32 cellular contexts compared by ENCODE assay signal in genomic region chr15:25987638-25988037, GRCh38.
"Had no signal": no experiment of that assay in that cellular context is flagged by ENCODE, and none has a peak within 500 bp of the region (broad histone marks: within the 10 kb centered on the region; RNA-seq: fewer than 3 reads in every experiment).

No MANE protein-coding gene starts in this region.

- H3K27ac Mint-ChIP-seq: activated CD4-positive, alpha-beta T cell treated with anti-CD3 and anti-CD28 coated beads, Interleukin-2, amount 10 ng/mL, durations not matched to agents 24 days and 14 days; activated CD8-positive, alpha-beta T cell treated with anti-CD3 and anti-CD28 coated beads for 36 hours; activated naive CD8-positive, alpha-beta T cell treated with anti-CD3 and anti-CD28 coated beads for 36 hours; activated T-cell treated with anti-CD3 and anti-CD28 coated beads, Interleukin-2, amount 50 U/mL, for 72 hours; activated T-helper 17 cell treated with anti-CD3 and anti-CD28 coated beads, Interleukin-2, amount 50 U/mL, for 72 hours; T-helper 1 cell treated with Interleukin-12 subunit alpha and Interleukin-12 subunit beta and Interleukin-4 antibody, amounts not matched to agents 30 μg/mL and 1 μg/mL, for 36 hours; T-helper 2 cell treated with Interferon-gamma antibody and Interleukin-4, amounts not matched to agents 5 μg/mL and 100 μg/mL, for 36 hours had no signal

- H3K27ac ChIP-seq: brain microvascular endothelial cell, KMS-11, SJCRH30, SK-N-MC had no signal

- H3K36me3 ChIP-seq: brain microvascular endothelial cell, SJCRH30 had no signal

- H3K4me3 ChIP-seq: SJCRH30, SK-N-MC had no signal

- H3K4me1 ChIP-seq: SJCRH30 had no signal

- ATAC-seq: activated CD8-positive, alpha-beta T cell treated with anti-CD3 and anti-CD28 coated beads for 36 hours; activated T-cell treated with anti-CD3 and anti-CD28 coated beads, Interleukin-2, amount 50 U/mL, for 72 hours; activated T-helper 17 cell treated with anti-CD3 and anti-CD28 coated beads, Interleukin-2, amount 50 U/mL, for 72 hours; Panc1 had no signal

- H3K4me1 Mint-ChIP-seq: activated CD4-positive, alpha-beta T cell treated with anti-CD3 and anti-CD28 coated beads, Interleukin-2, amount 10 ng/mL, durations not matched to agents 24 days and 14 days; activated naive CD8-positive, alpha-beta T cell treated with anti-CD3 and anti-CD28 coated beads for 36 hours; activated T-helper 17 cell treated with anti-CD3 and anti-CD28 coated beads, Interleukin-2, amount 50 U/mL, for 72 hours; central memory CD8-positive, alpha-beta T cell had no signal

- DNase-seq: activated CD4-positive, alpha-beta T cell treated with anti-CD3 and anti-CD28 coated beads, Interleukin-2, amount 10 ng/mL, durations not matched to agents 24 days and 14 days; activated CD4-positive, alpha-beta T cell treated with anti-CD3 and anti-CD28 coated beads, Interleukin-2, amount 50 U/mL, for 4 hours; activated CD8-positive, alpha-beta T cell treated with anti-CD3 and anti-CD28 coated beads for 36 hours; activated effector memory CD4-positive, alpha-beta T cell treated with anti-CD3 and anti-CD28 coated beads, Interleukin-2, amount 50 U/mL, for 16 hours; activated naive CD4-positive, alpha-beta T cell; activated naive CD4-positive, alpha-beta T cell treated with anti-CD3 and anti-CD28 coated beads, Interleukin-2, amount 50 U/mL, for 16 hours; activated naive CD8-positive, alpha-beta T cell treated with anti-CD3 and anti-CD28 coated beads for 36 hours; activated T-cell treated with anti-CD3 and anti-CD28 coated beads, Interleukin-2, amount 50 U/mL, for 1 hour; activated T-cell treated with anti-CD3 and anti-CD28 coated beads, Interleukin-2, amount 50 U/mL, for 72 hours; amniotic stem cell; aorta; brain microvascular endothelial cell; NCI-H1105; NCI-H1417 treated with DMSO at 0.1 percent for 48 hours; NCI-H187 treated with DMSO at 0.1 percent for 48 hours; NCI-H2081; NCI-H2171 treated with DMSO at 0.1 percent for 48 hours; NCI-H2227 treated with DMSO at 0.1 percent for 48 hours; NCI-H446 treated with DMSO at 0.1 percent for 48 hours; NCI-H524; NCI-H69; NCI-H82; SHP77; SJCRH30 had no signal

- H3K9me3 ChIP-seq: SJCRH30 had no signal

- H3K27me3 Mint-ChIP-seq: activated CD4-positive, alpha-beta T cell treated with anti-CD3 and anti-CD28 coated beads, Interleukin-2, amount 10 ng/mL, durations not matched to agents 24 days and 14 days; activated CD8-positive, alpha-beta T cell treated with anti-CD3 and anti-CD28 coated beads for 36 hours; activated naive CD8-positive, alpha-beta T cell treated with anti-CD3 and anti-CD28 coated beads for 36 hours; central memory CD8-positive, alpha-beta T cell had no signal

- FAIRE-seq: TTC549 had no signal

- H3K9me3 Mint-ChIP-seq: activated CD4-positive, alpha-beta T cell treated with anti-CD3 and anti-CD28 coated beads, Interleukin-2, amount 10 ng/mL, durations not matched to agents 24 days and 14 days; activated CD8-positive, alpha-beta T cell treated with anti-CD3 and anti-CD28 coated beads for 36 hours; activated naive CD8-positive, alpha-beta T cell treated with anti-CD3 and anti-CD28 coated beads for 36 hours; activated T-cell treated with anti-CD3 and anti-CD28 coated beads, Interleukin-2, amount 50 U/mL, for 72 hours; activated T-helper 17 cell treated with anti-CD3 and anti-CD28 coated beads, Interleukin-2, amount 50 U/mL, for 72 hours; central memory CD8-positive, alpha-beta T cell; T-helper 1 cell treated with Interleukin-12 subunit alpha and Interleukin-12 subunit beta and Interleukin-4 antibody, amounts not matched to agents 30 μg/mL and 1 μg/mL, for 36 hours; T-helper 2 cell treated with Interferon-gamma antibody and Interleukin-4, amounts not matched to agents 5 μg/mL and 100 μg/mL, for 36 hours had no signal

- H3K36me3 Mint-ChIP-seq: activated naive CD8-positive, alpha-beta T cell treated with anti-CD3 and anti-CD28 coated beads for 36 hours had no signal

- H3K4me3 Mint-ChIP-seq: activated CD4-positive, alpha-beta T cell treated with anti-CD3 and anti-CD28 coated beads, Interleukin-2, amount 10 ng/mL, durations not matched to agents 24 days and 14 days; activated CD8-positive, alpha-beta T cell treated with anti-CD3 and anti-CD28 coated beads for 36 hours; activated naive CD8-positive, alpha-beta T cell treated with anti-CD3 and anti-CD28 coated beads for 36 hours; activated T-cell treated with anti-CD3 and anti-CD28 coated beads, Interleukin-2, amount 50 U/mL, for 72 hours; activated T-helper 17 cell treated with anti-CD3 and anti-CD28 coated beads, Interleukin-2, amount 50 U/mL, for 72 hours; central memory CD8-positive, alpha-beta T cell; T-helper 1 cell treated with Interleukin-12 subunit alpha and Interleukin-12 subunit beta and Interleukin-4 antibody, amounts not matched to agents 30 μg/mL and 1 μg/mL, for 36 hours; T-helper 2 cell treated with Interferon-gamma antibody and Interleukin-4, amounts not matched to agents 5 μg/mL and 100 μg/mL, for 36 hours had no signal

- H3K4me2 ChIP-seq: KMS-11 had no signal

- H3K9ac ChIP-seq: KMS-11 had no signal

- H3K27me3 ChIP-seq: brain microvascular endothelial cell, SJCRH30 had no signal
